20 cellular contexts compared by ENCODE assay signal in genomic region chr2:131030478-131030971, GRCh38.
DNase-seq lines count a peak whose midpoint lies in the region; ATAC-seq and TF ChIP-seq lines count a peak whose summit lies in the region.
"Had no signal": no experiment of that assay in that cellular context is flagged by ENCODE, and none has a peak within 500 bp of the region (broad histone marks: within the 10 kb centered on the region; RNA-seq: fewer than 3 reads in every experiment).

No MANE protein-coding gene starts in this region.

- H3K4me1 ChIP-seq in right cardiac atrium (ENCODE audit: control insufficient read depth, insufficient read depth, low read length): no peaks in the 10 kb centered on the region
- H3K4me1 ChIP-seq in upper lobe of right lung: no peaks in the 10 kb centered on the region
- no peaks in the 10 kb centered on the region for H3K4me1 ChIP-seq in effector memory CD4-positive, alpha-beta T cell (ENCODE audit: control insufficient read depth, insufficient read depth, low read length, poor library complexity, severe bottlenecking)
- H3K4me1 ChIP-seq in CD4-positive, alpha-beta memory T cell (ENCODE audit: insufficient read depth, low read length): peaks cover under 1% of the 10 kb centered on the region

- ATAC-seq in Right ventricle myocardium superior (ENCODE audit: poor library complexity) (peak; percentile 49), right cardiac atrium (no peak), upper lobe of right lung (no peak)
- ATAC-seq: gastroesophageal sphincter; mucosa of descending colon; stimulated activated naive B cell treated with anti-CD40 and anti-IgM and Interleukin-4, amounts not matched to agents 10 μg/mL and 1 μg/mL and 100 μg/mL, for 72 hours; T-cell had no signal

- H3K4me3 Mint-ChIP-seq in CD4-positive, alpha-beta memory T cell: no peak overlapping the region
- H3K4me3 Mint-ChIP-seq: stimulated activated naive B cell treated with anti-CD40 and anti-IgM and Interleukin-4, amounts not matched to agents 10 μg/mL and 1 μg/mL and 100 μg/mL, for 72 hours; T-cell had no signal

- intact Hi-C loops in Right ventricle myocardium superior (cut with DNase I) (no loop called here), right cardiac atrium (cut with DNase I) (no loop called here), upper lobe of right lung (cut with DNase I) (no loop called here)
- intact Hi-C loops in CD4-positive, alpha-beta memory T cell (cut with micrococcal nuclease): no loop called here

- H3K27ac Mint-ChIP-seq in CD4-positive, alpha-beta memory T cell: no peak overlapping the region
- H3K27ac Mint-ChIP-seq: activated T-helper 2 cell treated with anti-CD3 and anti-CD28 coated beads, Interferon-gamma antibody, Interleukin-2, Interleukin-4, amounts not matched to agents 10 μg/mL and 5 μg/mL and 100 μg/mL, durations not matched to agents 14 hours and 24 hours and 36 hours; stimulated activated naive B cell treated with anti-CD40 and anti-IgM and Interleukin-4, amounts not matched to agents 10 μg/mL and 1 μg/mL and 100 μg/mL, for 72 hours; T-cell had no signal

- no peak overlapping the region for H3K27ac ChIP-seq in right cardiac atrium (ENCODE audit: low read length)
- peak overlapping the region; percentile 24 for H3K27ac ChIP-seq in upper lobe of right lung
- no peak overlapping the region for H3K27ac ChIP-seq in effector memory CD4-positive, alpha-beta T cell (ENCODE audit: insufficient read depth, low read length, poor library complexity, severe bottlenecking)
- no peak overlapping the region for H3K27ac ChIP-seq in CD4-positive, alpha-beta memory T cell (ENCODE audit: low read depth, low read length)
- H3K27ac ChIP-seq: gastroesophageal sphincter, ovary, Peyer's patch had no signal

- H3K36me3 Mint-ChIP-seq in CD4-positive, alpha-beta memory T cell: peaks cover 0 to 1% of the 10 kb centered on the region in 2 donors
- H3K36me3 Mint-ChIP-seq: stimulated activated naive B cell treated with anti-CD40 and anti-IgM and Interleukin-4, amounts not matched to agents 10 μg/mL and 1 μg/mL and 100 μg/mL, for 72 hours; T-cell had no signal

- peaks cover 0 to 4% (median 2%) of the 10 kb centered on the region in 4 donors for H3K4me1 Mint-ChIP-seq in CD4-positive, alpha-beta memory T cell
- H3K4me1 Mint-ChIP-seq: stimulated activated naive B cell treated with anti-CD40 and anti-IgM and Interleukin-4, amounts not matched to agents 10 μg/mL and 1 μg/mL and 100 μg/mL, for 72 hours had no signal

- no peaks in the 10 kb centered on the region for H3K36me3 ChIP-seq in upper lobe of right lung
- H3K36me3 ChIP-seq in effector memory CD4-positive, alpha-beta T cell (ENCODE audit: control insufficient read depth, insufficient read depth, low read length): no peaks in the 10 kb centered on the region
- no peaks in the 10 kb centered on the region for H3K36me3 ChIP-seq in CD4-positive, alpha-beta memory T cell (ENCODE audit: insufficient read depth, low read length)
- H3K36me3 ChIP-seq: gastroesophageal sphincter, ovary, Peyer's patch had no signal

- TF ChIP-seq CTCF in upper lobe of right lung (IDR thresholded peaks at IDR 0.05): no peak

- 48% methylated on average over 13 of the region's 13 CpGs for WGBS in right cardiac atrium

- H3K4me3 ChIP-seq in right cardiac atrium (ENCODE audit: low read length): no peak overlapping the region
- H3K4me3 ChIP-seq in upper lobe of right lung: no peak overlapping the region
- H3K4me3 ChIP-seq in effector memory CD4-positive, alpha-beta T cell (ENCODE audit: insufficient read depth, low read depth, low read length, poor library complexity, severe bottlenecking): no peak overlapping the region
- no peak overlapping the region for H3K4me3 ChIP-seq in CD4-positive, alpha-beta memory T cell (ENCODE audit: low read length in 2 of 2)
- H3K4me3 ChIP-seq: gastroesophageal sphincter, mucosa of descending colon, ovary, Peyer's patch had no signal

- DNase-seq in Right ventricle myocardium superior (no peak), right cardiac atrium (no peak), anterior cingulate cortex (lab: John Stamatoyannopoulos, UW) (peak in 49 of 58 donors; percentile 20 to 86 (median 68)), left kidney (ENCODE audit: low read depth, low spot score) (peak; percentile 11), upper lobe of right lung (peak; percentile 57), NCI-H2029 (lab: John Stamatoyannopoulos, UW) (no peak)
- DNase-seq in effector memory CD4-positive, alpha-beta T cell: no peak
- DNase-seq in CD4-positive, alpha-beta memory T cell: no peak
- DNase-seq: aorta; cortex of kidney; Karpas-422; mucosa of descending colon; NCI-H1417 treated with DMSO at 0.1 percent for 48 hours; NCI-H774; ovary; Peyer's patch; stimulated activated naive B cell treated with anti-CD40 and anti-IgM and Interleukin-4, amounts not matched to agents 10 μg/mL and 1 μg/mL and 100 μg/mL, for 72 hours had no signal

- H3K9me3 Mint-ChIP-seq in CD4-positive, alpha-beta memory T cell: peaks cover 0 to 12% (median 8%) of the 10 kb centered on the region in 8 donors
- H3K9me3 Mint-ChIP-seq: activated T-helper 2 cell treated with anti-CD3 and anti-CD28 coated beads, Interferon-gamma antibody, Interleukin-2, Interleukin-4, amounts not matched to agents 10 μg/mL and 5 μg/mL and 100 μg/mL, durations not matched to agents 14 hours and 24 hours and 36 hours had no signal

- CTCF ChIA-PET in CD4-positive, alpha-beta memory T cell (lab: Charles Lee; ENCODE audit: partially characterized antibody): no interaction called here

- H3K9me3 ChIP-seq in right cardiac atrium (ENCODE audit: control insufficient read depth, low read length) (peaks cover 2% of the 10 kb centered on the region), upper lobe of right lung (no peaks in the 10 kb centered on the region)
- no peaks in the 10 kb centered on the region for H3K9me3 ChIP-seq in effector memory CD4-positive, alpha-beta T cell (ENCODE audit: control insufficient read depth, low read length)
- H3K9me3 ChIP-seq in CD4-positive, alpha-beta memory T cell (ENCODE audit: control insufficient read depth in 1 of 2, low read length in 2 of 2): no peaks in the 10 kb centered on the region
- H3K9me3 ChIP-seq: mucosa of descending colon, ovary, Peyer's patch had no signal

- H3K27me3 ChIP-seq in right cardiac atrium (ENCODE audit: control insufficient read depth, insufficient read depth): no peaks in the 10 kb centered on the region
- peaks cover 13% of the 10 kb centered on the region for H3K27me3 ChIP-seq in upper lobe of right lung
- H3K27me3 ChIP-seq in effector memory CD4-positive, alpha-beta T cell (replicated peaks; ENCODE audit: control insufficient read depth, insufficient read depth, low read length, poor library complexity, severe bottlenecking): peaks cover 7% of the 10 kb centered on the region
- no peaks in the 10 kb centered on the region for H3K27me3 ChIP-seq in CD4-positive, alpha-beta memory T cell (ENCODE audit: insufficient read depth, low read length)
- H3K27me3 ChIP-seq: ovary had no signal

- H3K27me3 Mint-ChIP-seq in CD4-positive, alpha-beta memory T cell: peaks cover 13 to 23% of the 10 kb centered on the region in 2 donors

- POLR2A ChIA-PET in CD4-positive, alpha-beta memory T cell (lab: Charles Lee; ENCODE audit: partially characterized antibody): no interaction called here

Comparison
In these comparisons a context has a peak if more than half of its experiments do, and no peak if none do; other contexts are left out.
1. DNase-seq: peak in anterior cingulate cortex (49 of 58), left kidney (single experiment) and upper lobe of right lung (single experiment); none in Right ventricle myocardium superior (single experiment), right cardiac atrium (0 of 3), effector memory CD4-positive, alpha-beta T cell (0 of 3), NCI-H2029 (single experiment) and CD4-positive, alpha-beta memory T cell (0 of 5).